17 cellular contexts compared by ENCODE assay signal in genomic region chr11:103800406-103801114, GRCh38.
DNase-seq lines count a peak whose midpoint lies in the region; ATAC-seq and TF ChIP-seq lines count a peak whose summit lies in the region.
"Had no signal": no experiment of that assay in that cellular context is flagged by ENCODE, and none has a peak within 500 bp of the region (broad histone marks: within the 10 kb centered on the region; RNA-seq: fewer than 3 reads in every experiment).

No MANE protein-coding gene starts in this region.

- no peak for TF ChIP-seq CTCF in coronary artery (IDR thresholded peaks at IDR 0.05)
- no peak for TF ChIP-seq CTCF in tibial nerve (IDR thresholded peaks at IDR 0.05)
- no peak for TF ChIP-seq CTCF in esophagus muscularis mucosa (IDR thresholded peaks at IDR 0.05)

- TF ChIP-seq EP300 in tibial nerve (IDR thresholded peaks at IDR 0.05): peak in 1 of 2 donors; percentile 56
- no peak for TF ChIP-seq EP300 in esophagus muscularis mucosa (IDR thresholded peaks at IDR 0.05)

- H3K36me3 ChIP-seq in tibial nerve: no peaks in the 10 kb centered on the region
- no peaks in the 10 kb centered on the region for H3K36me3 ChIP-seq in esophagus muscularis mucosa
- H3K36me3 ChIP-seq: right lobe of liver had no signal

- H3K4me3 ChIP-seq in coronary artery (no peak overlapping the region), tibial nerve (no peak overlapping the region), esophagus muscularis mucosa (no peak overlapping the region)
- H3K4me3 ChIP-seq: dorsolateral prefrontal cortex, right lobe of liver had no signal

- peak; percentile 32 for DNase-seq in DMS 273 (lab: John Stamatoyannopoulos, UW; ENCODE audit: unreplicated experiment)
- no peak for DNase-seq in DMS 273 treated with DMSO at 0.1 percent for 48 hours (lab: John Stamatoyannopoulos, UW)
- no peak for DNase-seq in coronary artery (ENCODE audit: low spot score)
- DNase-seq in islet precursor cell: peak; percentile 90
- DNase-seq in tibial nerve (ENCODE audit: low spot score in 2 of 2): no peak
- DNase-seq in NCI-H1930 (lab: John Stamatoyannopoulos, UW): no peak
- DNase-seq in esophagus muscularis mucosa (ENCODE audit: extremely low spot score): no peak
- DNase-seq: activated naive CD8-positive, alpha-beta T cell treated with anti-CD3 and anti-CD28 coated beads for 36 hours; Calu3; dorsolateral prefrontal cortex; foreskin fibroblast; naive B cell; NCI-H1105; NCI-H524 treated with DMSO at 0.1 percent for 48 hours; right lobe of liver had no signal

- no peak for ATAC-seq in HG03108 (IDR thresholded peaks at IDR 0.05; ENCODE audit: unreplicated experiment)
- ATAC-seq: right lobe of liver had no signal

- WGBS in tibial nerve, 2 donors: 32 to 36% methylated on average over 9 of the region's 9 CpGs
- WGBS in esophagus muscularis mucosa: 39% methylated on average over 8 of the region's 9 CpGs

- intact Hi-C loops in esophagus muscularis mucosa (cut with DNase I): no loop called here

- peaks cover 0 to 22% (median 3%) of the 10 kb centered on the region in 4 donors for H3K4me1 ChIP-seq in tibial nerve
- H3K4me1 ChIP-seq in esophagus muscularis mucosa: peaks cover 4 to 13% (median 7%) of the 10 kb centered on the region in 4 donors
- H3K4me1 ChIP-seq: right lobe of liver had no signal

- H3K27me3 ChIP-seq in tibial nerve (no peaks in the 10 kb centered on the region), esophagus muscularis mucosa (no peaks in the 10 kb centered on the region)
- H3K27me3 ChIP-seq: dorsolateral prefrontal cortex, right lobe of liver had no signal

- no peaks in the 10 kb centered on the region for H3K9me3 ChIP-seq in tibial nerve
- H3K9me3 ChIP-seq in esophagus muscularis mucosa: no peaks in the 10 kb centered on the region
- H3K9me3 ChIP-seq: right lobe of liver had no signal

- H3K27ac ChIP-seq in coronary artery: peak overlapping the region; percentile 45 to 70
- peak overlapping the region in 3 of 4 donors; percentile 19 to 71 (median 65) for H3K27ac ChIP-seq in tibial nerve
- H3K27ac ChIP-seq in esophagus muscularis mucosa (replicated peaks in 1 of 4): no peak overlapping the region
- H3K27ac ChIP-seq: 22Rv1, dorsolateral prefrontal cortex, right lobe of liver had no signal

- no peak for TF ChIP-seq POLR2A in tibial nerve (IDR thresholded peaks at IDR 0.05)
- no peak for TF ChIP-seq POLR2A in esophagus muscularis mucosa (IDR thresholded peaks at IDR 0.05; ENCODE audit: low read depth)

Comparison
In these comparisons a context has a peak if more than half of its experiments do, and no peak if none do; other contexts are left out.
1. DNase-seq: peak in DMS 273 (single experiment) and islet precursor cell (single experiment); none in DMS 273 treated with DMSO at 0.1 percent for 48 hours (single experiment), coronary artery (single experiment), tibial nerve (0 of 2), NCI-H1930 (0 of 2) and esophagus muscularis mucosa (single experiment).
2. H3K27ac ChIP-seq: peak in coronary artery (2 of 2) and tibial nerve (3 of 4); none in esophagus muscularis mucosa (0 of 4).